In genomic region chr19:50024719-50025021, GRCh38 we compare ENCODE assay signal across 8 cellular contexts. TPM values are rescaled to one million over a fixed set of nuclear protein-coding genes. Genes with fewer than 3 reads are reported as not detected.
DNase-seq lines count a peak whose midpoint lies in the region; ATAC-seq and TF ChIP-seq lines count a peak whose summit lies in the region.

No MANE protein-coding gene starts in this region.

- CTCF ChIA-PET in CD4-positive, alpha-beta T cell (lab: Charles Lee): interaction anchor here (1.1 kb wide), 1 partner anchor 111 kb away, joined by 4 read pairs; no protein-coding TSS in a partner anchor

- POLR2A ChIA-PET in CD4-positive, alpha-beta T cell (lab: Charles Lee): interaction anchor here (1.0 to 2.5 kb wide), 2 partner anchors 26 to 95 kb away, joined by 4 to 13 read pairs; partner anchors contain the start of genes ATF5 and NUP62

- H3K27ac Mint-ChIP-seq in CD4-positive, alpha-beta T cell: peak overlapping the region; percentile 94
- peak overlapping the region; percentile 98 to 100 for H3K27ac Mint-ChIP-seq in natural killer cell

- intact Hi-C loops in CD4-positive, alpha-beta T cell (cut with DNase I, micrococcal nuclease): loop anchor here (1.0 to 10.0 kb wide), 5 partner anchors 26 to 1080 kb away; partner anchors contain the start of genes ATF5 (in 1 of the 2), CTU1 (in 1 of the 2), KCNC3 (in 1 of the 2) and NUP62 (in 1 of the 2)
- intact Hi-C loops in natural killer cell (cut with micrococcal nuclease): loop anchor here (1.0 to 5.0 kb wide), 3 partner anchors 20 to 147 kb away; partner anchors contain the start of genes AKT1S1 and TBC1D17

- H3K9me3 Mint-ChIP-seq in CD4-positive, alpha-beta T cell: no peaks in the 10 kb centered on the region
- no peaks in the 10 kb centered on the region for H3K9me3 Mint-ChIP-seq in natural killer cell

- no peak for TF ChIP-seq POLR2A in erythroblast (IDR thresholded peaks at IDR 0.05; ENCODE audit: low read length)

- no peak for ATAC-seq in CD4-positive, alpha-beta T cell (ENCODE audit: poor library complexity)
- ATAC-seq in natural killer cell: no peak
- ATAC-seq in esophagus mucosa: no peak

- H3K4me3 Mint-ChIP-seq in CD4-positive, alpha-beta T cell: peak overlapping the region; percentile 87
- H3K4me3 Mint-ChIP-seq in natural killer cell: peak overlapping the region; percentile 99

- peaks cover 59% of the 10 kb centered on the region for H3K4me1 Mint-ChIP-seq in CD4-positive, alpha-beta T cell (ENCODE audit: low read depth)
- H3K4me1 Mint-ChIP-seq in natural killer cell: peaks cover 33 to 63% of the 10 kb centered on the region in 2 donors

- no peaks in the 10 kb centered on the region for H3K27me3 Mint-ChIP-seq in CD4-positive, alpha-beta T cell
- H3K27me3 Mint-ChIP-seq in natural killer cell (ENCODE audit: low read depth in 2 of 2): no peaks in the 10 kb centered on the region

- H3K27me3 ChIP-seq in CD4-positive, alpha-beta T cell (ENCODE audit: control insufficient read depth, insufficient read depth, low read length): no peaks in the 10 kb centered on the region
- H3K27me3 ChIP-seq in HL-60 (ENCODE audit: insufficient read depth, poor library complexity, severe bottlenecking): no peaks in the 10 kb centered on the region

- H3K9me3 ChIP-seq in CD4-positive, alpha-beta T cell (ENCODE audit: control insufficient read depth, low read length): no peaks in the 10 kb centered on the region

- TF ChIP-seq CTCF in CD4-positive, alpha-beta T cell (IDR thresholded peaks at IDR 0.05): no peak
- TF ChIP-seq CTCF in HL-60 (IDR thresholded peaks at IDR 0.05; ENCODE audit: insufficient read depth, low read length): no peak
- TF ChIP-seq CTCF in natural killer cell (IDR thresholded peaks at IDR 0.05): no peak

- H3K27ac ChIP-seq in CD4-positive, alpha-beta T cell (ENCODE audit: low read depth, low read length): peak overlapping the region; percentile 96
- H3K27ac ChIP-seq in HL-60 (replicated peaks): peak overlapping the region; percentile 89
- peak overlapping the region; percentile 89 for H3K27ac ChIP-seq in caudate nucleus (ENCODE audit: low read depth, low read length)

- H3K4me3 ChIP-seq in HL-60 (replicated peaks; ENCODE audit: insufficient read depth, low read length): peak overlapping the region; percentile 73

- no peak for DNase-seq in CD4-positive, alpha-beta T cell
- DNase-seq in HL-60 (ENCODE audit: low read depth in 1 of 2, low spot score in 1 of 2) (no peak), caudate nucleus (lab: John Stamatoyannopoulos, UW) (no peak), natural killer cell (no peak), EL (no peak), erythroblast (lab: John Stamatoyannopoulos, UW) (no peak), NCI-H82 (lab: John Stamatoyannopoulos, UW) (no peak)

- peaks cover 36% of the 10 kb centered on the region for H3K36me3 Mint-ChIP-seq in CD4-positive, alpha-beta T cell (ENCODE audit: low read depth)
- no peaks in the 10 kb centered on the region for H3K36me3 Mint-ChIP-seq in natural killer cell

RNA-seq across cellular contexts. Expression of gene VRK3, which starts 0.5 kb away (rescaled TPM):
- 10 to 100 TPM; 65.1 to 65.4 TPM for total RNA-seq in CD4-positive, alpha-beta T cell
- total RNA-seq in natural killer cell (100 to 1,000 TPM in 1 of 3 donors, 10 to 100 TPM in 2; 82.7 to 105 (median 93.7) TPM), esophagus mucosa (20.3 TPM)

RNA-seq across cellular contexts. Expression of gene ZNF473, which starts 1.1 kb away (rescaled TPM):
- total RNA-seq in CD4-positive, alpha-beta T cell: 1 to 10 TPM; 2.6 to 2.8 TPM
- total RNA-seq in natural killer cell (10 to 100 TPM in 2 of 3 donors, 1 to 10 TPM in 1; 7.9 to 16.2 (median 12.9) TPM), esophagus mucosa (6.7 TPM)
